ENCODE assay signal across 18 cellular contexts in the genomic region with DNA sequence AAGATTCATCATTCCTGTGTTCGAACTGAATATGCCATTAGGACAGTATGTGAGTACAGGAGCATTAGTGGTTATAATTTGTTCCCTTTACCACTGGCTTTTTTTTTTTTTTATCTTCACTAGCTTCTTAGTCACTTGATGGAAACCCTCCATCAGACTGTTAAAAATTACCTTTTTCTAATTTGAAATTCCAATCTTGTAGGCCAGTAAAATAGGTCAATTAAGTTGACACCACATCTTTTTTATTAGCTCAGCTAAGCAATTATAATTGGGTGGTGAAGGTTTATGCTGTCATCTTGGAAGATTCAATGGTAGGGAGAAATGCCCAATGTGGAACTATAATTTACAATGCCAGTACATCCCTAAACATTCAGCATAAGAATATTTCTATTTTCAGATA. TPM values are rescaled to one million over a fixed set of nuclear protein-coding genes. Genes with fewer than 3 reads are reported as not detected.
A peak's percentile ranks its signal among the peaks of the same experiment; 100 is the strongest.
DNase-seq lines count a peak whose midpoint lies in the region; ATAC-seq, FAIRE-seq and TF ChIP-seq lines count a peak whose summit lies in the region.
"Had no signal": no experiment of that assay in that cellular context is flagged by ENCODE, and none has a peak within 500 bp of the region (broad histone marks: within the 10 kb centered on the region; RNA-seq: fewer than 3 reads in every experiment).

No MANE protein-coding gene starts in this region.

- H3K9ac ChIP-seq in OCI-LY3 (ENCODE audit: low read length) (peak overlapping the region; percentile 92), endodermal cell (ENCODE audit: extremely low read depth, low read length, poor library complexity, severe bottlenecking) (no peak overlapping the region)
- H3K9ac ChIP-seq: BLaER1 treated with 17β-estradiol and CSF1 and Interleukin-3, amounts not matched to agents 10 nM and 100 nM had no signal

- no peaks in the 10 kb centered on the region for H3K36me3 Mint-ChIP-seq in activated CD8-positive, alpha-beta T cell treated with anti-CD3 and anti-CD28 coated beads for 36 hours (ENCODE audit: low read depth)
- H3K36me3 Mint-ChIP-seq in endodermal cell (ENCODE audit: low read depth), result no peaks in the 10 kb centered on the region
- H3K36me3 Mint-ChIP-seq: CD8-positive, alpha-beta T cell had no signal

- peaks cover 30% of the 10 kb centered on the region for H3K4me1 Mint-ChIP-seq in activated CD8-positive, alpha-beta T cell treated with anti-CD3 and anti-CD28 coated beads for 36 hours (ENCODE audit: low read depth)
- H3K4me1 Mint-ChIP-seq in endodermal cell, result peaks cover 10% of the 10 kb centered on the region

- H3K4me1 ChIP-seq in OCI-LY3 (ENCODE audit: low read length) (peaks cover 88% of the 10 kb centered on the region), endodermal cell (ENCODE audit: control insufficient read depth, insufficient read depth, low read length) (no peaks in the 10 kb centered on the region), psoas muscle (peaks cover 8% of the 10 kb centered on the region)

- no peak for ATAC-seq in GM18502 (IDR thresholded peaks at IDR 0.05; ENCODE audit: poor library complexity, unreplicated experiment)
- ATAC-seq in activated CD8-positive, alpha-beta T cell treated with anti-CD3 and anti-CD28 coated beads for 36 hours, result no peak
- no peak for ATAC-seq in psoas muscle
- ATAC-seq: CD8-positive, alpha-beta T cell had no signal

- H3K9me3 Mint-ChIP-seq in activated CD8-positive, alpha-beta T cell treated with anti-CD3 and anti-CD28 coated beads for 36 hours, result no peaks in the 10 kb centered on the region
- H3K9me3 Mint-ChIP-seq in endodermal cell, result no peaks in the 10 kb centered on the region
- H3K9me3 Mint-ChIP-seq: CD8-positive, alpha-beta T cell; H9 had no signal

- H3K27ac ChIP-seq in OCI-LY3 (ENCODE audit: low read length) (peak overlapping the region; percentile 98), endodermal cell (ENCODE audit: low read depth, low read length) (no peak overlapping the region), psoas muscle (no peak overlapping the region)
- H3K27ac ChIP-seq: BLaER1 treated with 17β-estradiol and CSF1 and Interleukin-3, amounts not matched to agents 10 nM and 100 nM had no signal

- H3K9me3 ChIP-seq in OCI-LY3 (ENCODE audit: insufficient read depth, low read length) (no peaks in the 10 kb centered on the region), endodermal cell (ENCODE audit: control insufficient read depth, low read length) (no peaks in the 10 kb centered on the region), psoas muscle (no peaks in the 10 kb centered on the region)
- H3K9me3 ChIP-seq: BLaER1 treated with 17β-estradiol and CSF1 and Interleukin-3, amounts not matched to agents 10 nM and 100 nM had no signal

- POLR2A ChIA-PET in activated CD8-positive, alpha-beta T cell treated with anti-CD3 and anti-CD28 coated beads for 36 hours (lab: Charles Lee), result no interaction called here

- no peak overlapping the region for H3K4me3 Mint-ChIP-seq in activated CD8-positive, alpha-beta T cell treated with anti-CD3 and anti-CD28 coated beads for 36 hours
- no peak overlapping the region for H3K4me3 Mint-ChIP-seq in endodermal cell
- H3K4me3 Mint-ChIP-seq: B cell; CD8-positive, alpha-beta T cell; H9 had no signal

- H3K36me3 ChIP-seq in OCI-LY3 (replicated peaks; ENCODE audit: low read depth, low read length), result no peaks in the 10 kb centered on the region
- H3K36me3 ChIP-seq in endodermal cell (ENCODE audit: control insufficient read depth, insufficient read depth, low read length), result no peaks in the 10 kb centered on the region
- no peaks in the 10 kb centered on the region for H3K36me3 ChIP-seq in psoas muscle (ENCODE audit: insufficient read depth in 1 of 2, low read depth in 1 of 2)
- H3K36me3 ChIP-seq: BLaER1 treated with 17β-estradiol and CSF1 and Interleukin-3, amounts not matched to agents 10 nM and 100 nM had no signal

- CTCF ChIA-PET in activated CD8-positive, alpha-beta T cell treated with anti-CD3 and anti-CD28 coated beads for 36 hours (lab: Charles Lee), result interaction anchor here (1.1 to 2.0 kb wide), 4 partner anchors 9 to 47 kb away, joined by 3 to 6 read pairs (median 4); no protein-coding TSS in a partner anchor

- peaks cover 89% of the 10 kb centered on the region for H3K79me2 ChIP-seq in OCI-LY3 (ENCODE audit: low read length)

- no peak overlapping the region for H3K27ac Mint-ChIP-seq in activated CD8-positive, alpha-beta T cell treated with anti-CD3 and anti-CD28 coated beads for 36 hours
- H3K27ac Mint-ChIP-seq in endodermal cell, result no peak overlapping the region
- H3K27ac Mint-ChIP-seq: B cell; CD8-positive, alpha-beta T cell had no signal

- no peaks in the 10 kb centered on the region for H4K20me1 ChIP-seq in OCI-LY3 (ENCODE audit: insufficient read depth, low read length)

- intact Hi-C loops in activated CD8-positive, alpha-beta T cell treated with anti-CD3 and anti-CD28 coated beads for 36 hours (cut with micrococcal nuclease), result loop anchor here (5.0 kb wide), 1 partner anchor 52 kb away; no protein-coding TSS in a partner anchor
- intact Hi-C loops in psoas muscle (cut with DNase I), result no loop called here

- no peaks in the 10 kb centered on the region for H3K27me3 ChIP-seq in OCI-LY3 (ENCODE audit: low read depth, low read length)
- H3K27me3 ChIP-seq in endodermal cell (ENCODE audit: control insufficient read depth, insufficient read depth, low read length, poor library complexity, severe bottlenecking), result peaks cover 17% of the 10 kb centered on the region
- peaks cover 3 to 38% (median 6%) of the 10 kb centered on the region in 3 donors for H3K27me3 ChIP-seq in psoas muscle (ENCODE audit: insufficient read depth in 3 of 3, low read length in 2 of 3)

- TF ChIP-seq CTCF in D721Med (IDR thresholded peaks at IDR 0.05; ENCODE audit: insufficient read depth, missing control alignments) (no peak), OCI-LY3 (IDR thresholded peaks at IDR 0.05; ENCODE audit: low read depth, low read length) (no peak), endodermal cell (conservative IDR thresholded peaks at IDR 0.05) (no peak), psoas muscle (IDR thresholded peaks at IDR 0.05) (no peak)
- no peak for TF ChIP-seq CTCF in activated CD8-positive, alpha-beta T cell treated with anti-CD3 and anti-CD28 coated beads for 36 hours (IDR thresholded peaks at IDR 0.05)

- DNase-seq in D721Med (ENCODE audit: insufficient read length, low spot score) (no peak), kidney tubule cell (ENCODE audit: low spot score) (peak; percentile 23), endodermal cell (no peak), psoas muscle (no peak)
- no peak for DNase-seq in activated CD8-positive, alpha-beta T cell treated with anti-CD3 and anti-CD28 coated beads for 36 hours
- DNase-seq: 8988T; Calu3; CD8-positive, alpha-beta T cell; DMS 273 treated with DMSO at 0.1 percent for 48 hours; GOT3; H9 had no signal

- peak overlapping the region; percentile 96 for H3K4me2 ChIP-seq in OCI-LY3 (ENCODE audit: low read length)
- H3K4me2 ChIP-seq: BLaER1 treated with 17β-estradiol and CSF1 and Interleukin-3, amounts not matched to agents 10 nM and 100 nM had no signal

- peak; percentile 6 for FAIRE-seq in D721Med (lab: Jason Lieb, UNC)
- FAIRE-seq: G401.6, GM12891, GM18507 had no signal

- no peak overlapping the region for H2AFZ ChIP-seq in OCI-LY3 (ENCODE audit: low read depth, low read length)

- peaks cover 4% of the 10 kb centered on the region for H3K27me3 Mint-ChIP-seq in activated CD8-positive, alpha-beta T cell treated with anti-CD3 and anti-CD28 coated beads for 36 hours
- H3K27me3 Mint-ChIP-seq in endodermal cell (ENCODE audit: insufficient read depth), result peaks cover 36% of the 10 kb centered on the region

- H3K4me3 ChIP-seq in OCI-LY3 (ENCODE audit: low read length), result peak overlapping the region; percentile 94
- H3K4me3 ChIP-seq in endodermal cell (ENCODE audit: low read length), result no peak overlapping the region
- no peak overlapping the region for H3K4me3 ChIP-seq in psoas muscle
- H3K4me3 ChIP-seq: BLaER1 treated with 17β-estradiol and CSF1 and Interleukin-3, amounts not matched to agents 10 nM and 100 nM had no signal

- WGBS in endodermal cell (ENCODE audit: insufficient coverage in 1 of 2, insufficient read length in 1 of 2), 2 experiments, result 100% methylated on average over 1 of the region's 1 CpG
- 88 to 97% (median 95%) methylated on average over 1 of the region's 1 CpG for WGBS in psoas muscle, 3 donors

RNA-seq across cellular contexts. Expression of a gene that starts 6.1 kb away (rescaled TPM):
- 1 to 10 TPM; 3.2 to 3.8 TPM for total RNA-seq in activated CD8-positive, alpha-beta T cell treated with anti-CD3 and anti-CD28 coated beads for 36 hours
- total RNA-seq in endodermal cell (10 to 100 TPM; 17.9 to 28.2 TPM), psoas muscle (1 to 10 TPM in 2 of 4 donors, under 1 TPM in 2; 0.21 to 1.1 (median 0.64) TPM)
- polyA plus RNA-seq in endodermal cell (2013, experiment 1 of 2), result 49.9 TPM
- polyA plus RNA-seq in endodermal cell (2013, experiment 2 of 2), result 41.4 TPM
- polyA plus RNA-seq in psoas muscle, result 1 to 10 TPM in 1 of 3 donors, under 1 TPM in 2; 0.06 to 1.8 (median 0.55) TPM
